8 cellular contexts compared by ENCODE assay signal in genomic region chr5:79020861-79021561, GRCh38. TPM values are rescaled to one million over a fixed set of nuclear protein-coding genes. Genes with fewer than 3 reads are reported as not detected.
DNase-seq lines count a peak whose midpoint lies in the region; ATAC-seq and TF ChIP-seq lines count a peak whose summit lies in the region.

No MANE protein-coding gene starts in this region.

- H3K36me3 ChIP-seq in lung (ENCODE audit: control insufficient read depth in 2 of 2, insufficient read depth in 2 of 2, low read length in 2 of 2), result no peaks in the 10 kb centered on the region

- 13% methylated on average over 14 of the region's 14 CpGs for WGBS in lung, 2 donors

- no peak overlapping the region for H3K27ac ChIP-seq in lung (ENCODE audit: low read depth in 1 of 2, low read length in 1 of 2)

- H3K36me3 Mint-ChIP-seq in effector memory CD8-positive, alpha-beta T cell (ENCODE audit: insufficient read depth), result no peaks in the 10 kb centered on the region

- H3K9me3 ChIP-seq in lung (ENCODE audit: control insufficient read depth in 2 of 2, insufficient read depth in 1 of 2, low read length in 1 of 2), result no peaks in the 10 kb centered on the region

- DNase-seq in ACHN, result peak; percentile 61
- DNase-seq in GM10266 (ENCODE audit: extremely low spot score), result peak; percentile 43
- peak; percentile 35 for DNase-seq in NCI-H1694 (lab: John Stamatoyannopoulos, UW)
- peak in 2 of 3 experiments; percentile 4 to 13 for DNase-seq in effector memory CD8-positive, alpha-beta T cell
- DNase-seq in lung (ENCODE audit: low spot score), result peak; percentile 50
- peak; percentile 2 to 9 for DNase-seq in stimulated activated CD8-positive, alpha-beta memory T cell treated with anti-CD3 and anti-CD28 coated beads, Interleukin-2, amount 100 ng/mL, for 48 hours (ENCODE audit: low read depth in 2 of 2)

- peaks cover 4 to 5% of the 10 kb centered on the region in 2 donors for H3K4me1 Mint-ChIP-seq in effector memory CD8-positive, alpha-beta T cell (ENCODE audit: low read depth in 2 of 2)

- no peak overlapping the region for H3K4me3 Mint-ChIP-seq in effector memory CD8-positive, alpha-beta T cell

- TF ChIP-seq CTCF in GM10266 (IDR thresholded peaks at IDR 0.05; ENCODE audit: control insufficient read depth, insufficient read depth, low read depth, missing control alignments) (peak; percentile 77), WI38 (IDR thresholded peaks at IDR 0.05; ENCODE audit: low read depth, low read length) (peak; percentile 76), lung (IDR thresholded peaks at IDR 0.05; ENCODE audit: control extremely low read depth, extremely low read depth) (peak; percentile 57)

- no peak overlapping the region for H3K27ac Mint-ChIP-seq in effector memory CD8-positive, alpha-beta T cell

- no peaks in the 10 kb centered on the region for H3K27me3 ChIP-seq in lung (ENCODE audit: control insufficient read depth, insufficient read depth)

- in situ Hi-C loops in ACHN (cut with HindIII; ENCODE audit: low pct_ligation_motif_present, low pct_unique_long_range_greater_than_20kb, low sequenced_read_pairs), result no loop called here

- H3K4me1 ChIP-seq in lung (ENCODE audit: control insufficient read depth in 2 of 2, insufficient read depth in 2 of 2, low read length in 2 of 2), result peaks cover 0 to 3% of the 10 kb centered on the region in 2 donors

- peak overlapping the region; percentile 25 for H3K4me3 ChIP-seq in WI38 (ENCODE audit: low read depth, low read length)
- no peak overlapping the region for H3K4me3 ChIP-seq in lung

- ATAC-seq in effector memory CD8-positive, alpha-beta T cell (replicated peaks), result peak; percentile 61
- ATAC-seq in lung (ENCODE audit: insufficient read depth, low FRiP score) (peak; percentile 63), GM21423 (IDR thresholded peaks at IDR 0.05; ENCODE audit: unreplicated experiment) (no peak)

- H3K9me3 Mint-ChIP-seq in effector memory CD8-positive, alpha-beta T cell, result no peaks in the 10 kb centered on the region

- H3K27me3 Mint-ChIP-seq in effector memory CD8-positive, alpha-beta T cell, result peaks cover 78 to 80% of the 10 kb centered on the region in 2 donors

RNA-seq across cellular contexts. Expression of gene ARSB, which starts 35.9 kb away (rescaled TPM):
- 10 to 100 TPM; 13.3 to 17.3 TPM for total RNA-seq in lung
- 1 to 10 TPM; 3.2 to 8.9 TPM for polyA plus RNA-seq in lung

RNA-seq across cellular contexts. Expression of gene DMGDH, which starts 48.5 kb away (rescaled TPM):
- 1 to 10 TPM; 1.7 to 2.6 TPM for total RNA-seq in lung
- under 1 TPM; 0.24 to 0.55 TPM for polyA plus RNA-seq in lung

RNA-seq across cellular contexts. Expression of gene BHMT2, which starts 48.6 kb away (rescaled TPM):
- 1 to 10 TPM; 1.4 to 4.6 TPM for total RNA-seq in lung
- polyA plus RNA-seq in lung, result 1 to 10 TPM; 1.0 to 2.0 TPM

Comparison
In these comparisons a context has a peak if more than half of its experiments do, and no peak if none do; other contexts are left out.
1. DNase-seq: peak in every context shown above with its lines; median percentile 61 in ACHN; 50 in lung; 43 in GM10266; 35 in NCI-H1694; 8 in effector memory CD8-positive, alpha-beta T cell; 6 in stimulated activated CD8-positive, alpha-beta memory T cell treated with anti-CD3 and anti-CD28 coated beads, Interleukin-2, amount 100 ng/mL, for 48 hours.